In the genomic region with DNA sequence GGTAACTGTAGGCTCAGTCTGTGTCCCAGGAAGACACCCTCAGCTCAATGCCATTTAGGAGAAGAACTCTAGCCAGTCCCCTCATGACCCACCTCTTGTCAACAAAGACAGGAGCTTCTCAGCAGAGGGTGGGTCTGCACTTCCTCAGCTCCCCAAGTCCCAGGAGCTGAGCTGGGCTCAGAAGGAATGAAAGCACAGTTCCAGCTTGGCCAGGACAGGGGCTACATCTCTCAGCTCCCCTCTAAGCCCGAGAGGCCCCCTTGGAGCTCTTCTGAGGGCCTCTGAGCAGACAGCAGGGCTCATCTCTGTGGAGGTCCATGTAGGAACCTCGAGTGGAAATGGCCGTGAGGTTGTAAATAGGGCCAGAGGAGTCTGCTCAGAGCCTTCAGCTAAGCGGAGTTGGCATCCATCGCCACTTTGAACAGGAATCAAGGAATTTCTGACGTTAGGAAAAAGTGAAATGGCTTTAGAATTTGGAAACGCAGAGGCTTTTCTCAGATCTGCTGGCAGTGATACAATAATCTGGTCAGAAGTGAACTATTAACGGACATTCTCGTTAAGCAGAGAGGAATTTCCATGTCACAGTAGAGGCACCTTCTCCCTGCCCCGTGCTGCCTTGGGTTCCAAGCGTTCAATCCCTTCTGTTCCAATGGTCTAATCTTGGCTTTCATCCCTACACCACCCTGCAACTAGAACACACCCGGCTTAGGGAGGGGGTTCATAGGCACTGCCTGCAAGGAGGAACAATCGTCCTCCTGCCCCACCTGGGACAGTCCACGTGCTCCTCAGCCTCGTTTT, we compare ENCODE assay signal across 26 cellular contexts.
DNase-seq lines count a peak whose midpoint lies in the region; ATAC-seq and TF ChIP-seq lines count a peak whose summit lies in the region.
"Had no signal": no experiment of that assay in that cellular context is flagged by ENCODE, and none has a peak within 500 bp of the region (broad histone marks: within the 10 kb centered on the region; RNA-seq: fewer than 3 reads in every experiment).

No MANE protein-coding gene starts in this region.

- TF ChIP-seq POLR2A in gastroesophageal sphincter (IDR thresholded peaks at IDR 0.05): no peak

- no peaks in the 10 kb centered on the region for H3K9me2 ChIP-seq in GM23248 (ENCODE audit: insufficient read depth)

- intact Hi-C loops in CD14-positive monocyte (cut with micrococcal nuclease): no loop called here
- intact Hi-C loops in sciatic nerve (cut with DNase I): no loop called here

- H3F3A ChIP-seq in GM23248 (ENCODE audit: insufficient read depth): no peaks in the 10 kb centered on the region

- TF ChIP-seq EP300 in gastroesophageal sphincter (IDR thresholded peaks at IDR 0.05): no peak

- WGBS in GM23248 (ENCODE audit: low coverage in 1 of 2, low lambda C conversion rate in 2 of 2, missing lambda C conversion rate in 2 of 2), 2 experiments: 3 to 4% methylated on average over 15 of the region's 15 CpGs
- 26 to 37% methylated on average over 5 to 11 of the region's 15 CpGs for whole genome bisulfite sequencing in gastroesophageal sphincter (ENCODE audit: low coverage in 1 of 2), 2 donors

- H3K36me3 Mint-ChIP-seq in CD14-positive monocyte: no peaks in the 10 kb centered on the region
- H3K36me3 Mint-ChIP-seq: stimulated activated effector memory CD8-positive, alpha-beta T cell treated with anti-CD3 and anti-CD28 coated beads, Interleukin-12 subunit alpha, Interleukin-12 subunit beta, amount 100 ng/mL, for 72 hours had no signal

- peaks cover 0 to 2% (median 0%) of the 10 kb centered on the region in 7 donors for H3K9me3 Mint-ChIP-seq in CD14-positive monocyte
- H3K9me3 Mint-ChIP-seq: stimulated activated effector memory CD8-positive, alpha-beta T cell treated with anti-CD3 and anti-CD28 coated beads, Interleukin-12 subunit alpha, Interleukin-12 subunit beta, amount 100 ng/mL, for 72 hours had no signal

- peaks cover 10% of the 10 kb centered on the region; the same call in 1 of the 2 replicates for H3K27me3 ChIP-seq in GM23248 (replicated peaks; ENCODE audit: insufficient read depth)
- no peaks in the 10 kb centered on the region for H3K27me3 ChIP-seq in gastroesophageal sphincter
- no peaks in the 10 kb centered on the region for H3K27me3 ChIP-seq in foreskin keratinocyte
- H3K27me3 ChIP-seq: hepatocyte had no signal

- H3K4me3 ChIP-seq in GM23248 (no peak overlapping the region), gastroesophageal sphincter (no peak overlapping the region)
- H3K4me3 ChIP-seq: hepatocyte had no signal

- no peaks in the 10 kb centered on the region for H4K20me1 ChIP-seq in GM23248 (ENCODE audit: insufficient read depth)

- no peaks in the 10 kb centered on the region for H3K79me2 ChIP-seq in GM23248 (ENCODE audit: insufficient read depth)
- H3K79me2 ChIP-seq: hepatocyte had no signal

- H3K4me3 Mint-ChIP-seq in CD14-positive monocyte: no peak overlapping the region
- H3K4me3 Mint-ChIP-seq: activated CD8-positive, alpha-beta T cell treated with anti-CD3 and anti-CD28 coated beads, Interleukin-2, amount 10 ng/mL, durations not matched to agents 7 days and 5 days; stimulated activated effector memory CD8-positive, alpha-beta T cell treated with anti-CD3 and anti-CD28 coated beads, Interleukin-12 subunit alpha, Interleukin-12 subunit beta, amount 100 ng/mL, for 72 hours had no signal

- H3K4me1 ChIP-seq in GM23248 (ENCODE audit: insufficient read depth) (no peaks in the 10 kb centered on the region), gastroesophageal sphincter (peaks cover 5 to 52% (median 42%) of the 10 kb centered on the region in 3 donors), foreskin keratinocyte (no peaks in the 10 kb centered on the region)

- H3K9ac ChIP-seq in GM23248: no peak overlapping the region

- H3K9me3 ChIP-seq in GM23248 (ENCODE audit: low read depth) (no peaks in the 10 kb centered on the region), gastroesophageal sphincter (no peaks in the 10 kb centered on the region)

- peaks cover 7 to 32% (median 24%) of the 10 kb centered on the region in 3 donors for H3K27me3 Mint-ChIP-seq in CD14-positive monocyte (ENCODE audit: low read depth in 3 of 3)

- H3K4me1 Mint-ChIP-seq in CD14-positive monocyte: no peaks in the 10 kb centered on the region
- H3K4me1 Mint-ChIP-seq: stimulated activated effector memory CD8-positive, alpha-beta T cell treated with anti-CD3 and anti-CD28 coated beads, Interleukin-12 subunit alpha, Interleukin-12 subunit beta, amount 100 ng/mL, for 72 hours had no signal

- in situ Hi-C loops in GM23248 (cut with MboI): no loop called here

- DNase-seq in CD14-positive monocyte (ENCODE audit: low spot score): peak; percentile 27
- DNase-seq in GM23248: peak; percentile 44
- DNase-seq in sciatic nerve (ENCODE audit: low spot score): peak; percentile 40
- DNase-seq in stimulated activated CD4-positive, alpha-beta T cell treated with anti-CD3 and anti-CD28 coated beads, Interleukin-12 subunit alpha, Interleukin-12 subunit beta, amount 100 ng/mL, for 4 hours: no peak
- DNase-seq in T-helper 9 cell: no peak
- DNase-seq in foreskin keratinocyte: no peak
- DNase-seq in OCI-M1 (lab: John Stamatoyannopoulos, UW): no peak
- DNase-seq: activated CD4-positive, alpha-beta T cell treated with anti-CD3 and anti-CD28 coated beads for 1 hour; activated CD8-positive, alpha-beta T cell treated with anti-CD3 and anti-CD28 coated beads, Interleukin-2, amount 10 ng/mL, durations not matched to agents 7 days and 5 days; activated gamma-delta T cell treated with Interleukin-2 at 50 U/mL for 16 hours; effector CD8-positive, alpha-beta T cell; foreskin fibroblast; mesenchymal stem cell; NCI-H146; NCI-H2107; NCI-H446 treated with DMSO at 0.1 percent for 48 hours; NCI-H82; retina; stimulated activated CD4-positive, alpha-beta T cell treated with anti-CD3 and anti-CD28 coated beads, Interleukin-4, amount 100 ng/mL, for 24 hours had no signal

- H3K36me3 ChIP-seq in GM23248 (ENCODE audit: low read depth) (no peaks in the 10 kb centered on the region), gastroesophageal sphincter (no peaks in the 10 kb centered on the region)

- H3K27ac Mint-ChIP-seq in CD14-positive monocyte: peak overlapping the region in 1 of 7 donors; percentile 47
- H3K27ac Mint-ChIP-seq: activated CD8-positive, alpha-beta T cell treated with anti-CD3 and anti-CD28 coated beads, Interleukin-2, amount 10 ng/mL, durations not matched to agents 7 days and 5 days; stimulated activated effector memory CD8-positive, alpha-beta T cell treated with anti-CD3 and anti-CD28 coated beads, Interleukin-12 subunit alpha, Interleukin-12 subunit beta, amount 100 ng/mL, for 72 hours had no signal

- ATAC-seq in gastroesophageal sphincter: peak; percentile 68
- ATAC-seq in sciatic nerve: peak; percentile 50
- ATAC-seq in foreskin keratinocyte: no peak
- ATAC-seq: activated CD8-positive, alpha-beta T cell treated with anti-CD3 and anti-CD28 coated beads, Interleukin-2, amount 10 ng/mL, durations not matched to agents 7 days and 5 days; left lobe of liver; stimulated activated effector memory CD8-positive, alpha-beta T cell treated with anti-CD3 and anti-CD28 coated beads, Interleukin-12 subunit alpha, Interleukin-12 subunit beta, amount 100 ng/mL, for 72 hours had no signal

- TF ChIP-seq CTCF in CD14-positive monocyte (IDR thresholded peaks at IDR 0.05) (no peak), gastroesophageal sphincter (IDR thresholded peaks at IDR 0.05) (no peak), foreskin keratinocyte (conservative IDR thresholded peaks at IDR 0.05) (no peak)

- H3K4me2 ChIP-seq in GM23248 (ENCODE audit: unreplicated experiment): no peak overlapping the region
- H3K4me2 ChIP-seq: hepatocyte had no signal

- H2AFZ ChIP-seq in GM23248: no peak overlapping the region
- H2AFZ ChIP-seq: hepatocyte had no signal

- H3K27ac ChIP-seq in GM23248 (no peak overlapping the region), gastroesophageal sphincter (peak overlapping the region; percentile 52 to 96 (median 86)), foreskin keratinocyte (no peak overlapping the region)
- H3K27ac ChIP-seq: C4-2B, hepatocyte, HL-60, RWPE1 had no signal

Comparison
In these comparisons a context has a peak if more than half of its experiments do, and no peak if none do; other contexts are left out.
1. DNase-seq: peak in CD14-positive monocyte (single experiment), GM23248 (single experiment) and sciatic nerve (single experiment); none in stimulated activated CD4-positive, alpha-beta T cell treated with anti-CD3 and anti-CD28 coated beads, Interleukin-12 subunit alpha, Interleukin-12 subunit beta, amount 100 ng/mL, for 4 hours (single experiment), T-helper 9 cell (single experiment), foreskin keratinocyte (0 of 2) and OCI-M1 (single experiment).
2. H3K27ac ChIP-seq: peak in gastroesophageal sphincter (4 of 4); none in GM23248 (single experiment) and foreskin keratinocyte (single experiment).